Comparison of ENCODE assay signal across 1 cellular context in the genomic region with DNA sequence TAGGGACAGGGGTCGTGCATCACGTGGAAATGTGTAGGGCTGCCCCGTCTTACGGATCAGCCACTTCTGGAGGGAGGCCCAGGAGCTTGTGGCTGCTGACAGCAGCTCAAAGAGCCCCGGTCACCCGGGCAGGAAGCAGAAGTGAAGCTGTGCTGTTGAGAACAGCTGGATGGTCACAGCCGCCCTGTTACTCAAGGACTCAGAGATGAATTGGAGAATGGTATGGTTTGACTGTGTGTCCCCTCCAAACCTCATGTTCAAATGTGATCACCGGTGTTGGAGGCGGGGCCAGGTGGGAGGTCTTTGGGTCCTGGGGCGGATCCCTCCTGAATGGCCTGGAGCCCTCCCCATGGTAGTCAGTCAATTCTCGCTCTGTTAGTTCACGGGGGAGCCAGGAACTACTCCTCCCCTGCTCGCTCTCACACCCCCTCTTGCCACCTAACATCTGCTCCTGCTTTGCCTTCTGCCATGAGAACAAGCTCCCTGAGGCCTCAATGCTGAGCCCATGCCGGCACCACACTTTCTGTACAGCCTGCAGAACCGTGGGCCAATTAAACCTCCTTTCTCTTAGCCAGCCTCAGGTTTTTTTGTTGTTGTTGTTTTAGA.
TF ChIP-seq lines count a peak whose summit lies in the region.

No MANE protein-coding gene starts in this region.

TF ChIP-seq in WTC11, 78 proteins besides CTCF, POLR2A, EP300 and RAD21 (continued from another document):
- TF ChIP-seq, protein P1, sequence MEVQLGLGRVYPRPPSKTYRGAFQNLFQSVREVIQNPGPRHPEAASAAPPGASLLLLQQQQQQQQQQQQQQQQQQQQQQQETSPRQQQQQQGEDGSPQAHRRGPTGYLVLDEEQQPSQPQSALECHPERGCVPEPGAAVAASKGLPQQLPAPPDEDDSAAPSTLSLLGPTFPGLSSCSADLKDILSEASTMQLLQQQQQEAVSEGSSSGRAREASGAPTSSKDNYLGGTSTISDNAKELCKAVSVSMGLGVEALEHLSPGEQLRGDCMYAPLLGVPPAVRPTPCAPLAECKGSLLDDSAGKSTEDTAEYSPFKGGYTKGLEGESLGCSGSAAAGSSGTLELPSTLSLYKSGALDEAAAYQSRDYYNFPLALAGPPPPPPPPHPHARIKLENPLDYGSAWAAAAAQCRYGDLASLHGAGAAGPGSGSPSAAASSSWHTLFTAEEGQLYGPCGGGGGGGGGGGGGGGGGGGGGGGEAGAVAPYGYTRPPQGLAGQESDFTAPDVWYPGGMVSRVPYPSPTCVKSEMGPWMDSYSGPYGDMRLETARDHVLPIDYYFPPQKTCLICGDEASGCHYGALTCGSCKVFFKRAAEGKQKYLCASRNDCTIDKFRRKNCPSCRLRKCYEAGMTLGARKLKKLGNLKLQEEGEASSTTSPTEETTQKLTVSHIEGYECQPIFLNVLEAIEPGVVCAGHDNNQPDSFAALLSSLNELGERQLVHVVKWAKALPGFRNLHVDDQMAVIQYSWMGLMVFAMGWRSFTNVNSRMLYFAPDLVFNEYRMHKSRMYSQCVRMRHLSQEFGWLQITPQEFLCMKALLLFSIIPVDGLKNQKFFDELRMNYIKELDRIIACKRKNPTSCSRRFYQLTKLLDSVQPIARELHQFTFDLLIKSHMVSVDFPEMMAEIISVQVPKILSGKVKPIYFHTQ (CRISPR knock-in tag; IDR thresholded peaks at IDR 0.05), result no peak
